ENCODE assay signal across 12 cellular contexts in genomic region chr12:95788637-95789036, GRCh38. TPM values are rescaled to one million over a fixed set of nuclear protein-coding genes. Genes with fewer than 3 reads are reported as not detected.
DNase-seq lines count a peak whose midpoint lies in the region; ATAC-seq, FAIRE-seq and TF ChIP-seq lines count a peak whose summit lies in the region.
"Had no signal": no experiment of that assay in that cellular context is flagged by ENCODE, and none has a peak within 500 bp of the region (broad histone marks: within the 10 kb centered on the region; RNA-seq: fewer than 3 reads in every experiment).

No MANE protein-coding gene starts in this region.

- WGBS in pancreas, 2 donors, result 10 to 24% methylated on average over 1 of the region's 1 CpG

- peaks cover 5 to 21% (median 14%) of the 10 kb centered on the region in 3 donors for H3K4me1 ChIP-seq in pancreas

- TF ChIP-seq CTCF in pancreas (IDR thresholded peaks at IDR 0.05), result no peak

- no peak for FAIRE-seq in pancreas (lab: Jason Lieb, UNC)

- intact Hi-C loops in pancreas (cut with DNase I), result no loop called here
- intact Hi-C loops in left colon (cut with DNase I, micrococcal nuclease), result no loop called here

- H3K4me3 ChIP-seq in pancreas, result peak overlapping the region in 2 of 4 donors; percentile 83 to 85
- H3K4me3 ChIP-seq: mucosa of descending colon had no signal

- DNase-seq in EH (ENCODE audit: low read depth) (peak; percentile 72), RPMI7951 (ENCODE audit: low read depth) (peak; percentile 53), fibroblast of gingiva (ENCODE audit: low read depth) (peak; percentile 40), pancreas (no peak), T-helper 9 cell (no peak), left colon (no peak)
- DNase-seq: activated B cell treated with CpG ODN at 0.5 μM for 24 hours, cortex of kidney, mucosa of descending colon, NCI-H524 had no signal

- peak overlapping the region in 3 of 4 donors; percentile 69 to 92 (median 87) for H3K27ac ChIP-seq in pancreas

- H3K27me3 ChIP-seq in pancreas, result no peaks in the 10 kb centered on the region

- H3K9me3 ChIP-seq in pancreas, result peaks cover 0 to 4% (median 0%) of the 10 kb centered on the region in 4 donors
- H3K9me3 ChIP-seq: mucosa of descending colon had no signal

- ATAC-seq in pancreas (peak; percentile 24 to 53 (median 33)), GM21423 (IDR thresholded peaks at IDR 0.05; ENCODE audit: unreplicated experiment) (no peak), left colon (no peak), GM21526 (IDR thresholded peaks at IDR 0.05; ENCODE audit: low FRiP score, unreplicated experiment) (no peak)

- H3K36me3 ChIP-seq in pancreas, result no peaks in the 10 kb centered on the region

RNA-seq across cellular contexts. Expression of gene NTN4, which starts 1.9 kb away (rescaled TPM):
- 1.4 and 3.1 TPM in 2 replicates for total RNA-seq in RPMI7951 (2014; rRNA removed; shearing (Covaris generic))
- 10 to 100 TPM; 14.6 to 63.9 (median 22.7) TPM for total RNA-seq in pancreas
- polyA plus RNA-seq in pancreas, result 10 to 100 TPM; 15.5 to 18.1 TPM
- 10 to 100 TPM; 17.4 to 25.3 TPM for total RNA-seq in left colon

Comparison
In these comparisons a context has a peak if more than half of its experiments do, and no peak if none do; other contexts are left out.
1. DNase-seq: peak in EH (single experiment), RPMI7951 (single experiment) and fibroblast of gingiva (single experiment); none in pancreas (0 of 6), T-helper 9 cell (single experiment) and left colon (0 of 2).
2. ATAC-seq: peak in pancreas (4 of 4); none in GM21423 (single experiment), left colon (single experiment) and GM21526 (single experiment).